ENCODE assay signal across 7 cellular contexts in the genomic region with DNA sequence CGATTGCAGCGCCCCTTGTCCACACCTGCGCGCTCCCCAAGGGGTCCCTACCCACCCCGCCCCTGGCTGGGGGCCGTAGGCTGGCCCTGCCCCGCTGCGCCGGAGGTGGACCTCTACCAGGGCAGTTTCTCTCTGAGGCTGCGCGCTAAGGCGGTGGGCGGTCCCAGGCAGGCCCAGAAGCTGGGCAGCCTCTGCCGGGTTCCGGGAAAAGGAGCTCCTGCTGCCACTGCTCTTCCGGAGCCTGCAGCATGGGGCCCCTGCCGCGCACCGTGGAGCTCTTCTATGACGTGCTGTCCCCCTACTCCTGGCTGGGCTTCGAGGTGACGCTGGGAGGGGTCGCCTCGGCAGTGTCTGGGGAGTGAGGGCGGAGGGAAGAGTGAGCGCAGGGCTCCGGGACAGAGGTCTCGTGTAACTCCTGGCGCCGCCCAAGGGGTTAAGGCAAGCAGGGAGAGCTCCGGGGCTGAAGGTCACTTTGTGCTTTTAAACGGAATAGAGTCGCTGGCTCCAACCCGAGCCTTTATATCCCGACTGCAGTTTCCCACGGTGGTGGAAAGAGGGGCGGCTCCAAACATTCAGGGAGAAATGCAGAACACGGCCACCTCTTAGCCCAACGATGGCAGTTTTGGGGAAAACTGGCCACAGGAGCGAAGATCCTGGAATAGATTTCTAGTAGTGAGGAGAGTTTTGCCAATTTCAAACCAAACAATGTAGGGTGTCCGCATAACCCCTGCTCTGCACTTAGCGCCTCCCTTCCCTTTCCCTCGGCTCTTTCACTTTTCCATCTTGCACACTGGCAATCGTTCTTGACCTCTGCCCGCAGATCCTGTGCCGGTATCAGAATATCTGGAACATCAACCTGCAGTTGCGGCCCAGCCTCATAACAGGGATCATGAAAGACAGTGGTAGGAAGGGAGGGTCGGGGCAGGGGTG. TPM values are rescaled to one million over a fixed set of nuclear protein-coding genes. Genes with fewer than 3 reads are reported as not detected.
DNase-seq lines count a peak whose midpoint lies in the region; ATAC-seq and TF ChIP-seq lines count a peak whose summit lies in the region.

Gene GSTK1, plus strand, starts transcription at position 176 of the 930 bp plus-strand sequence. Its CDS starts 73 bp downstream, at position 249.

- TF ChIP-seq POLR2A in body of pancreas (IDR thresholded peaks at IDR 0.05) = peak; percentile 71 to 88 (median 85)

- intact Hi-C loops in body of pancreas (cut with DNase I) = no loop called here

- peaks cover 38% of the 10 kb centered on the region for H3K4me1 ChIP-seq in body of pancreas

- peaks cover 0 to 6% of the 10 kb centered on the region in 2 donors for H3K36me3 ChIP-seq in body of pancreas (replicated peaks in 1 of 2; ENCODE audit: insufficient read depth in 1 of 2, low read depth in 2 of 2)

- H3K27me3 ChIP-seq in body of pancreas = no peaks in the 10 kb centered on the region

- H3K4me3 ChIP-seq in body of pancreas (peak within 1 kb of the TSS; percentile 11 to 90), iPS-11a (ENCODE audit: low read depth, low read length) (peak within 1 kb of the TSS; percentile 76), skeletal muscle cell (ENCODE audit: low read depth, low read length) (peak within 1 kb of the TSS; percentile 90)

- no peaks in the 10 kb centered on the region for H3K9me3 ChIP-seq in body of pancreas

- peak within 1 kb of the TSS; percentile 71 to 93 (median 80) for H3K27ac ChIP-seq in body of pancreas

- ATAC-seq in GM18499 (IDR thresholded peaks at IDR 0.05; ENCODE audit: insufficient read depth, unreplicated experiment) (peak; percentile 86), HG02763 (IDR thresholded peaks at IDR 0.05; ENCODE audit: unreplicated experiment) (peak; percentile 95), body of pancreas (peak; percentile 92)

- TF ChIP-seq CTCF in body of pancreas (IDR thresholded peaks at IDR 0.05) = peak in 2 of 7 experiments; percentile 4 to 22

- 0 to 1% methylated on average over 27 to 47 of the region's 48 CpGs for WGBS in body of pancreas, 2 donors

- DNase-seq in NCI-H1930 (lab: John Stamatoyannopoulos, UW) (peak; percentile 45 to 64), UCSD-AML1 (lab: John Stamatoyannopoulos, UW; ENCODE audit: unreplicated experiment) (peak; percentile 70), body of pancreas (peak; percentile 76 to 88 (median 82)), skeletal muscle cell (ENCODE audit: low read depth) (no peak)

RNA-seq across cellular contexts. Expression of gene GSTK1, which starts in this region (rescaled TPM):
- total RNA-seq in body of pancreas = 100 to 1,000 TPM in 1 of 2 donors, 10 to 100 TPM in 1; 75.8 to 109 TPM
